ENCODE assay signal across 8 cellular contexts in the genomic region with DNA sequence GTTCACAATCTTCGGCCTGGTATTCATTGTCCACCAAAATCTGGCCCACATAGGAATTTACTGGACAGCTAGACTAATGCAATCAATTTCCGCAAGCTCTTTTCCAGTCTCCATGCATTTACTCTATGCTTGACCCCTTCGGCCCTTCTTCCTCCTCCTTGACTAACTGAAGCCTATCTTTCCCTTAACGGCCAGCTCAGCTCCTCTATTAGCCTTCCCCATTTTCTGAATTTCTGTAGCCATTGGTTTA. TPM values are rescaled to one million over a fixed set of nuclear protein-coding genes. Genes with fewer than 3 reads are reported as not detected.
DNase-seq lines count a peak whose midpoint lies in the region; ATAC-seq, FAIRE-seq and TF ChIP-seq lines count a peak whose summit lies in the region.

No MANE protein-coding gene starts in this region.

- no peak overlapping the region for H3K23ac ChIP-seq in mesendoderm (ENCODE audit: low read length)

- no peak for DNase-seq in AG09309 (ENCODE audit: low read depth)
- DNase-seq in astrocyte (ENCODE audit: low read depth): no peak
- no peak for DNase-seq in mesendoderm
- DNase-seq in LoVo (ENCODE audit: low spot score): no peak

- no peaks in the 10 kb centered on the region for H3K27me3 ChIP-seq in astrocyte (ENCODE audit: insufficient read depth, low read length)
- no peaks in the 10 kb centered on the region for H3K27me3 ChIP-seq in mesendoderm (ENCODE audit: insufficient read depth, low read length, poor library complexity)

- peak; percentile 0 for ATAC-seq in HG02759 (IDR thresholded peaks at IDR 0.05; ENCODE audit: unreplicated experiment)
- ATAC-seq in HG03520 (IDR thresholded peaks at IDR 0.05; ENCODE audit: unreplicated experiment): no peak
- no peak for ATAC-seq in HG03342 (IDR thresholded peaks at IDR 0.05; ENCODE audit: unreplicated experiment)
- ATAC-seq in GM19328 (IDR thresholded peaks at IDR 0.05; ENCODE audit: unreplicated experiment): no peak

- no peaks in the 10 kb centered on the region for H3K4me1 Mint-ChIP-seq in astrocyte (ENCODE audit: low read depth, unreplicated experiment)

- H3K4me3 ChIP-seq in AG09309 (ENCODE audit: control insufficient read depth, low read depth, low read length) (peak overlapping the region; percentile 68), astrocyte (ENCODE audit: insufficient read depth, low read depth, low read length) (peak overlapping the region; percentile 81), mesendoderm (ENCODE audit: low read length) (peak overlapping the region; percentile 53)

- no CpG with 5 or more reads among the region's 4 CpGs for WGBS in mesendoderm (ENCODE audit: extremely low coverage, insufficient coverage, low lambda C conversion rate)

- no peaks in the 10 kb centered on the region for H4K20me1 ChIP-seq in astrocyte (ENCODE audit: insufficient read depth, low read length)

- no peaks in the 10 kb centered on the region for H3K79me1 ChIP-seq in mesendoderm (ENCODE audit: low read length)

- H2AK5ac ChIP-seq in mesendoderm (ENCODE audit: low read length): no peak overlapping the region

- peak overlapping the region; percentile 84 for H3K9ac ChIP-seq in astrocyte (ENCODE audit: low read length)
- H3K9ac ChIP-seq in mesendoderm (ENCODE audit: low read length): peak overlapping the region; percentile 74

- peak overlapping the region; percentile 60 for H3K56ac ChIP-seq in mesendoderm (ENCODE audit: low read length)

- peak overlapping the region; percentile 83 for H3K27ac ChIP-seq in astrocyte (ENCODE audit: low read depth, low read length)
- no peak overlapping the region for H3K27ac ChIP-seq in mesendoderm (ENCODE audit: low read depth, low read length)

- no peak overlapping the region for H2BK120ac ChIP-seq in mesendoderm (ENCODE audit: low read depth, low read length)

- no peaks in the 10 kb centered on the region for H3K9me3 ChIP-seq in astrocyte (ENCODE audit: insufficient read depth, low read depth, low read length)

- no peak overlapping the region for H3K18ac ChIP-seq in mesendoderm (ENCODE audit: low read length)

- H2AFZ ChIP-seq in astrocyte (ENCODE audit: low read depth, low read length): peak overlapping the region; percentile 85

- no peak overlapping the region for H2BK15ac ChIP-seq in mesendoderm (replicated peaks; ENCODE audit: low read depth)

- H3K79me2 ChIP-seq in astrocyte (ENCODE audit: insufficient read depth, low read length): no peaks in the 10 kb centered on the region
- H3K79me2 ChIP-seq in mesendoderm (ENCODE audit: control insufficient read depth, insufficient read depth, low read length): no peaks in the 10 kb centered on the region

- FAIRE-seq in astrocyte (lab: Jason Lieb, UNC): no peak

- H3K4me2 ChIP-seq in astrocyte (ENCODE audit: low read length): peak overlapping the region; percentile 91
- peak overlapping the region; percentile 9 for H3K4me2 ChIP-seq in mesendoderm (ENCODE audit: low read length)

- H3K27me3 Mint-ChIP-seq in astrocyte (ENCODE audit: low read depth, unreplicated experiment): no peaks in the 10 kb centered on the region

- peak overlapping the region; percentile 91 for H3K4me3 Mint-ChIP-seq in astrocyte (ENCODE audit: unreplicated experiment)

- no peak overlapping the region for H2BK5ac ChIP-seq in mesendoderm (ENCODE audit: low read length)

- no peaks in the 10 kb centered on the region for H3K36me3 ChIP-seq in astrocyte (ENCODE audit: insufficient read depth, low read length)
- no peaks in the 10 kb centered on the region for H3K36me3 ChIP-seq in mesendoderm (ENCODE audit: control insufficient read depth, insufficient read depth, low read length)

- H3K36me3 Mint-ChIP-seq in astrocyte (ENCODE audit: low read depth, unreplicated experiment): no peaks in the 10 kb centered on the region

- H3K4me1 ChIP-seq in astrocyte (ENCODE audit: insufficient read depth, low read length) (peaks cover 5% of the 10 kb centered on the region), mesendoderm (ENCODE audit: control insufficient read depth, low read depth, low read length) (no peaks in the 10 kb centered on the region)

- peak overlapping the region; percentile 4 for H3K27ac Mint-ChIP-seq in astrocyte (ENCODE audit: unreplicated experiment)

- no peak overlapping the region for H3K4ac ChIP-seq in mesendoderm (ENCODE audit: low read depth, low read length)

- no peaks in the 10 kb centered on the region for H3K9me3 Mint-ChIP-seq in astrocyte (ENCODE audit: unreplicated experiment)

- TF ChIP-seq CTCF in AG09309 (IDR thresholded peaks at IDR 0.05; ENCODE audit: control insufficient read depth, insufficient read depth, low read depth, low read length, missing control alignments) (no peak), astrocyte (IDR thresholded peaks at IDR 0.05; ENCODE audit: insufficient read depth, low read depth, low read length) (no peak)

- H4K8ac ChIP-seq in mesendoderm (ENCODE audit: low read depth, low read length): no peak overlapping the region

- no peak overlapping the region for H4K5ac ChIP-seq in mesendoderm (ENCODE audit: low read length)

RNA-seq across cellular contexts. Expression of gene PHKA2, which starts 1.2 kb away (rescaled TPM):
- total RNA-seq in astrocyte: 11.5 and 12.4 TPM in 2 replicates
- polyA plus RNA-seq in mesendoderm (2013, experiment 1 of 2): 6.9 TPM
- 7.1 TPM for polyA plus RNA-seq in mesendoderm (2013, experiment 2 of 2)
